Comparison of ENCODE assay signal across 23 cellular contexts in genomic region chr2:188091235-188091634, GRCh38.
A peak's percentile ranks its signal among the peaks of the same experiment; 100 is the strongest.
DNase-seq lines count a peak whose midpoint lies in the region; ATAC-seq, FAIRE-seq and TF ChIP-seq lines count a peak whose summit lies in the region.
"Had no signal": no experiment of that assay in that cellular context is flagged by ENCODE, and none has a peak within 500 bp of the region (broad histone marks: within the 10 kb centered on the region; RNA-seq: fewer than 3 reads in every experiment).

No MANE protein-coding gene starts in this region.

- TF ChIP-seq POLR2A in H54 (IDR thresholded peaks at IDR 0.05; ENCODE audit: low read depth, low read length), result no peak

- DNase-seq in NCI-H748 (lab: John Stamatoyannopoulos, UW; ENCODE audit: unreplicated experiment) (peak; percentile 20), NCI-H748 treated with DMSO at 0.1 percent for 48 hours (lab: John Stamatoyannopoulos, UW) (no peak), cerebellar cortex (ENCODE audit: low spot score) (peak; percentile 9), left kidney (ENCODE audit: low read depth, low spot score) (peak; percentile 7), renal cortical epithelial cell (ENCODE audit: low read depth) (peak; percentile 1), DMS79 treated with DMSO at 0.1 percent for 48 hours (lab: John Stamatoyannopoulos, UW) (no peak), H54 (ENCODE audit: insufficient read length, low spot score) (no peak)
- DNase-seq: 8988T; AML-193; C1 segment of cervical spinal cord; CD8-positive, alpha-beta T cell; GM23248; KBM-7; MM.1S; NCI-H1092; NCI-H1436; NCI-H187 treated with DMSO at 0.1 percent for 48 hours; NCI-H345; NCI-H524; SHP77 treated with DMSO at 0.1 percent for 48 hours had no signal

- no peak for FAIRE-seq in H54 (lab: Jason Lieb, UNC)
- FAIRE-seq: GM12891 had no signal

- no peak for ATAC-seq in GM21576 (IDR thresholded peaks at IDR 0.05; ENCODE audit: unreplicated experiment)
- ATAC-seq: CD8-positive, alpha-beta T cell; HCT116 had no signal

Comparison
In these comparisons a context has a peak if more than half of its experiments do, and no peak if none do; other contexts are left out.
1. DNase-seq: peak in NCI-H748 (single experiment), cerebellar cortex (single experiment), left kidney (single experiment) and renal cortical epithelial cell (single experiment); none in NCI-H748 treated with DMSO at 0.1 percent for 48 hours (single experiment), DMS79 treated with DMSO at 0.1 percent for 48 hours (single experiment) and H54 (single experiment).